Comparison of ENCODE assay signal across 10 cellular contexts in genomic region chr1:24991242-24992037, GRCh38.
A peak's percentile ranks its signal among the peaks of the same experiment; 100 is the strongest.
DNase-seq lines count a peak whose midpoint lies in the region; ATAC-seq and TF ChIP-seq lines count a peak whose summit lies in the region.
"Had no signal": no experiment of that assay in that cellular context is flagged by ENCODE, and none has a peak within 500 bp of the region (broad histone marks: within the 10 kb centered on the region; RNA-seq: fewer than 3 reads in every experiment).

No MANE protein-coding gene starts in this region.

- H3K4me3 ChIP-seq in SK-N-MC (no peak overlapping the region), body of pancreas (no peak overlapping the region)
- H3K4me3 ChIP-seq: ascending aorta, skin epidermis had no signal

- H3K27ac ChIP-seq in SK-N-MC (0 out of 2 replicates have a peak overlapping the region, but pooled peaks have one; percentile 13), body of pancreas (no peak overlapping the region)
- H3K27ac ChIP-seq: ascending aorta had no signal

- peak overlapping the region; percentile 72 for H3K4me3 Mint-ChIP-seq in activated CD8-positive, alpha-beta memory T cell treated with anti-CD3 and anti-CD28 coated beads, Interleukin-2, amount 10 ng/mL, durations not matched to agents 7 days and 5 days
- no peak overlapping the region for H3K4me3 Mint-ChIP-seq in dendritic cell treated with granulocyte-macrophage colony-stimulating factor and Interleukin-4, amounts not matched to agents 40 ng/mL and 50 ng/mL, for 4 days

- WGBS in body of pancreas, 2 donors: 57 to 60% methylated on average over 9 of the region's 9 CpGs

- H3K4me1 Mint-ChIP-seq in activated CD8-positive, alpha-beta memory T cell treated with anti-CD3 and anti-CD28 coated beads, Interleukin-2, amount 10 ng/mL, durations not matched to agents 7 days and 5 days: peaks cover 96% of the 10 kb centered on the region
- H3K4me1 Mint-ChIP-seq in dendritic cell treated with granulocyte-macrophage colony-stimulating factor and Interleukin-4, amounts not matched to agents 40 ng/mL and 50 ng/mL, for 4 days (ENCODE audit: low read depth): peaks cover 64% of the 10 kb centered on the region

- no peak for TF ChIP-seq CTCF in body of pancreas (IDR thresholded peaks at IDR 0.05)

- no peaks in the 10 kb centered on the region for H3K4me1 ChIP-seq in body of pancreas
- H3K4me1 ChIP-seq: ascending aorta had no signal

- H3K9ac ChIP-seq in SK-N-MC (ENCODE audit: insufficient read length): no peak overlapping the region

- H3K27me3 Mint-ChIP-seq in activated CD8-positive, alpha-beta memory T cell treated with anti-CD3 and anti-CD28 coated beads, Interleukin-2, amount 10 ng/mL, durations not matched to agents 7 days and 5 days: no peaks in the 10 kb centered on the region
- H3K27me3 Mint-ChIP-seq in dendritic cell treated with granulocyte-macrophage colony-stimulating factor and Interleukin-4, amounts not matched to agents 40 ng/mL and 50 ng/mL, for 4 days: peaks cover 42% of the 10 kb centered on the region

- intact Hi-C loops in dendritic cell treated with granulocyte-macrophage colony-stimulating factor and Interleukin-4, amounts not matched to agents 40 ng/mL and 50 ng/mL, for 4 days (cut with micrococcal nuclease): loop anchor here (1.0 kb wide), 1 partner anchor 31 kb away; no protein-coding TSS in a partner anchor
- intact Hi-C loops in body of pancreas (cut with DNase I): no loop called here

- H3K27ac Mint-ChIP-seq in activated CD8-positive, alpha-beta memory T cell treated with anti-CD3 and anti-CD28 coated beads, Interleukin-2, amount 10 ng/mL, durations not matched to agents 7 days and 5 days: peak overlapping the region; percentile 100
- H3K27ac Mint-ChIP-seq in dendritic cell treated with granulocyte-macrophage colony-stimulating factor and Interleukin-4, amounts not matched to agents 40 ng/mL and 50 ng/mL, for 4 days: peak overlapping the region; percentile 86

- peak; percentile 31 for ATAC-seq in activated CD8-positive, alpha-beta memory T cell treated with anti-CD3 and anti-CD28 coated beads, Interleukin-2, amount 10 ng/mL, durations not matched to agents 7 days and 5 days
- ATAC-seq in body of pancreas: no peak
- ATAC-seq in GM18868 (IDR thresholded peaks at IDR 0.05; ENCODE audit: unreplicated experiment): no peak

- H3K9me3 Mint-ChIP-seq in activated CD8-positive, alpha-beta memory T cell treated with anti-CD3 and anti-CD28 coated beads, Interleukin-2, amount 10 ng/mL, durations not matched to agents 7 days and 5 days (ENCODE audit: low read depth): no peaks in the 10 kb centered on the region
- H3K9me3 Mint-ChIP-seq in dendritic cell treated with granulocyte-macrophage colony-stimulating factor and Interleukin-4, amounts not matched to agents 40 ng/mL and 50 ng/mL, for 4 days: no peaks in the 10 kb centered on the region

- H3K9me3 ChIP-seq in SK-N-MC (ENCODE audit: low read depth, low read length) (no peaks in the 10 kb centered on the region), body of pancreas (no peaks in the 10 kb centered on the region)
- H3K9me3 ChIP-seq: ascending aorta had no signal

- TF ChIP-seq POLR2A in body of pancreas (IDR thresholded peaks at IDR 0.05): no peak

- H3K27me3 ChIP-seq in body of pancreas: no peaks in the 10 kb centered on the region
- H3K27me3 ChIP-seq: ascending aorta had no signal

- CTCF ChIA-PET in activated CD8-positive, alpha-beta memory T cell treated with anti-CD3 and anti-CD28 coated beads, Interleukin-2, amount 10 ng/mL, durations not matched to agents 7 days and 5 days (lab: Charles Lee): interaction anchor here (1.1 to 10.7 kb wide), 11 partner anchors 10 to 47 kb away, joined by 3 to 108 read pairs (median 7); no protein-coding TSS in a partner anchor

- peaks cover 3% of the 10 kb centered on the region for H3K36me3 Mint-ChIP-seq in activated CD8-positive, alpha-beta memory T cell treated with anti-CD3 and anti-CD28 coated beads, Interleukin-2, amount 10 ng/mL, durations not matched to agents 7 days and 5 days
- no peaks in the 10 kb centered on the region for H3K36me3 Mint-ChIP-seq in dendritic cell treated with granulocyte-macrophage colony-stimulating factor and Interleukin-4, amounts not matched to agents 40 ng/mL and 50 ng/mL, for 4 days (ENCODE audit: low read depth)

- no peak for DNase-seq in activated CD8-positive, alpha-beta memory T cell treated with anti-CD3 and anti-CD28 coated beads, Interleukin-2, amount 10 ng/mL, durations not matched to agents 7 days and 5 days
- no peak for DNase-seq in activated CD8-positive, alpha-beta memory T cell treated with anti-CD3 and anti-CD28 coated beads for 24 hours
- DNase-seq in SK-N-MC (ENCODE audit: low read depth, low spot score) (no peak), UCSD-AML1 (lab: John Stamatoyannopoulos, UW; ENCODE audit: unreplicated experiment) (no peak), body of pancreas (no peak)
- peak; percentile 11 for DNase-seq in stimulated activated naive CD4-positive, alpha-beta T cell treated with Interleukin-2 at 50 U/mL for 16 hours (lab: John Stamatoyannopoulos, UW)

- H3K36me3 ChIP-seq in SK-N-MC (ENCODE audit: insufficient read depth, low read length) (no peaks in the 10 kb centered on the region), body of pancreas (replicated peaks in 1 of 2; ENCODE audit: insufficient read depth in 1 of 2, low read depth in 2 of 2) (no peaks in the 10 kb centered on the region)
- H3K36me3 ChIP-seq: ascending aorta had no signal
